27 cellular contexts compared by ENCODE assay signal in the genomic region with DNA sequence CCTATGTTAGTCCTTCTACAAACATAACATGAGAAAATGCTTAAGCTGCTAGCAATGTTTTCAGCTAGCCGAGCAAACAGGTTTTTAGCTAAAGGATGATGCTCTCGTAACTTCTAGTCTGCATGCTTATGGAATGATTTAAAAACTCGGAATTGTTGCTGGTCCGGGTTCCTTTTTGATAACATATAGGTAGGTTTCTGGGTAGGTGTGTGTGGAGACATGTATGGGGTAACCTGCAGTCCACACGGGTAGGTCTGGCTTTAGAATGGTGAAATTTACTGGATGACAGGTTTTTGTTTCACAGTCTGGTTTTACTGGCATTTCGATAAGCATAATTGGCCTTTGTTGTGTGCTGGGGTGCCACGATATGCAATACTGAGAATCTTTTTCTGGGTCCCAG.
"Had no signal": no experiment of that assay in that cellular context is flagged by ENCODE, and none has a peak within 500 bp of the region (broad histone marks: within the 10 kb centered on the region; RNA-seq: fewer than 3 reads in every experiment).

No MANE protein-coding gene starts in this region.

- DNase-seq: stimulated activated CD4-positive, alpha-beta T cell treated with anti-CD3 and anti-CD28 coated beads, Interleukin-2, amount 100 ng/mL, for 24 hours; stimulated activated CD4-positive, alpha-beta T cell treated with anti-CD3 and anti-CD28 coated beads, Interleukin-2, amount 100 ng/mL, for 48 hours; stimulated activated CD4-positive, alpha-beta T cell treated with anti-CD3 and anti-CD28 coated beads, Interleukin-4, amount 100 ng/mL, for 1 hour; stimulated activated CD4-positive, alpha-beta T cell treated with anti-CD3 and anti-CD28 coated beads, Interleukin-4, amount 100 ng/mL, for 24 hours; stimulated activated CD4-positive, alpha-beta T cell treated with anti-CD3 and anti-CD28 coated beads, Interleukin-4, amount 100 ng/mL, for 4 hours; stimulated activated CD8-positive, alpha-beta memory T cell treated with anti-CD3 and anti-CD28 coated beads, Interleukin-4, amount 100 ng/mL, for 48 hours; stimulated activated naive CD4-positive, alpha-beta T cell; stimulated activated naive CD4-positive, alpha-beta T cell treated with Interleukin-2 at 50 U/mL for 16 hours; stimulated activated naive CD8-positive, alpha-beta T cell treated with anti-CD3 and anti-CD28 coated beads, Interleukin-15, amount 100 ng/mL, for 72 hours; stimulated activated naive CD8-positive, alpha-beta T cell treated with anti-CD3 and anti-CD28 coated beads, Interleukin-15, Interleukin-2, amounts not matched to agents 100 U/mL and 50 U/mL, for 24 hours; stomach; substantia nigra; testis; thyroid gland; tibial artery; transverse colon; upper lobe of left lung; upper lobe of right lung; uterus had no signal

- H3K4me3 Mint-ChIP-seq: stimulated activated effector memory CD8-positive, alpha-beta T cell treated with anti-CD3 and anti-CD28 coated beads, Interleukin-12 subunit alpha, Interleukin-12 subunit beta, amount 100 ng/mL, for 72 hours; stimulated activated memory B cell treated with anti-CD40 and anti-IgM and Interleukin-4, amounts not matched to agents 10 μg/mL and 1 μg/mL and 100 μg/mL, for 72 hours; stimulated activated naive CD8-positive, alpha-beta T cell treated with anti-CD3 and anti-CD28 coated beads, Interleukin-15, amount 100 ng/mL, for 72 hours; stimulated activated naive CD8-positive, alpha-beta T cell treated with anti-CD3 and anti-CD28 coated beads, Interleukin-15, Interleukin-2, amounts not matched to agents 100 ng/mL and 50 ng/mL, for 24 hours; type B pancreatic cell had no signal

- H3K4me3 ChIP-seq: stomach, suprapubic skin, testis, thoracic aorta, thyroid gland, tibial artery, tibial nerve, transverse colon, upper lobe of left lung, upper lobe of right lung, uterus, vagina had no signal

- H3K27me3 Mint-ChIP-seq: stimulated activated memory B cell treated with anti-CD40 and anti-IgM and Interleukin-4, amounts not matched to agents 10 μg/mL and 1 μg/mL and 100 μg/mL, for 72 hours; stimulated activated naive CD8-positive, alpha-beta T cell treated with anti-CD3 and anti-CD28 coated beads, Interleukin-15, amount 100 ng/mL, for 72 hours; stimulated activated naive CD8-positive, alpha-beta T cell treated with anti-CD3 and anti-CD28 coated beads, Interleukin-15, Interleukin-2, amounts not matched to agents 100 ng/mL and 50 ng/mL, for 24 hours; type B pancreatic cell had no signal

- H3K27ac Mint-ChIP-seq: stimulated activated effector memory CD8-positive, alpha-beta T cell treated with anti-CD3 and anti-CD28 coated beads, Interleukin-12 subunit alpha, Interleukin-12 subunit beta, amount 100 ng/mL, for 72 hours; stimulated activated memory B cell treated with anti-CD40 and anti-IgM and Interleukin-4, amounts not matched to agents 10 μg/mL and 1 μg/mL and 100 μg/mL, for 72 hours; stimulated activated naive CD8-positive, alpha-beta T cell treated with anti-CD3 and anti-CD28 coated beads, Interleukin-15, amount 100 ng/mL, for 72 hours; stimulated activated naive CD8-positive, alpha-beta T cell treated with anti-CD3 and anti-CD28 coated beads, Interleukin-15, Interleukin-2, amounts not matched to agents 100 ng/mL and 50 ng/mL, for 24 hours; type B pancreatic cell had no signal

- H3K9me3 ChIP-seq: testis, thyroid gland, upper lobe of right lung, uterus had no signal

- ATAC-seq: stimulated activated effector memory CD8-positive, alpha-beta T cell treated with anti-CD3 and anti-CD28 coated beads, Interleukin-12 subunit alpha, Interleukin-12 subunit beta, amount 100 ng/mL, for 72 hours; stimulated activated memory B cell treated with anti-CD40 and anti-IgM and Interleukin-4, amounts not matched to agents 10 μg/mL and 1 μg/mL and 100 μg/mL, for 72 hours; stimulated activated naive CD8-positive, alpha-beta T cell treated with anti-CD3 and anti-CD28 coated beads, Interleukin-15, amount 100 ng/mL, for 72 hours; stimulated activated naive CD8-positive, alpha-beta T cell treated with anti-CD3 and anti-CD28 coated beads, Interleukin-15, Interleukin-2, amounts not matched to agents 100 U/mL and 50 U/mL, for 24 hours; upper lobe of right lung had no signal

- H3K27ac ChIP-seq: stomach, suprapubic skin, testis, thoracic aorta, thyroid gland, tibial artery, tibial nerve, transverse colon, upper lobe of left lung, upper lobe of right lung, uterus, vagina had no signal

- H3K27me3 ChIP-seq: stomach, suprapubic skin, testis, thyroid gland, tibial artery, tibial nerve, transverse colon, upper lobe of left lung, upper lobe of right lung, uterus, vagina had no signal

- H3K36me3 ChIP-seq: thyroid gland, upper lobe of right lung, uterus had no signal
